In the genomic region with DNA sequence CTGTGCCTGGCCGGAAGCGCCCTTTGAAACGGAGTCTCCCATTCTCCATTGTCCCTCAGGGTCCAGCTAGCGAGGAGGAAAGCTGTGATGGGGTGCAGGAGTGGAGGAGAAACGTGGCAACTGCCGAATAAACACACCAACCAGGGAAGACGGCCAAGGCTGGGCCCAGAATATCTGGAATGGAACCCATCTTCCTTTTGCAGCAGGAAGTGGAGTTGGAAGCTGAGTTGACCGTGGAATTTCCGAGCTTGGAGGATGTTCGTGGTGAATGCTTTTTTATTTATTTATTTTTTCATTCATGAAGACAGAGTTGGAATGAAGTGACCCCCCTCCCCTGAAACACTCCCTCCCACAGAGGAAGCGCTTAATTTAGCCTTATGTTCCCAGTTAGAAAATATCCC, we compare ENCODE assay signal across 13 cellular contexts.
"Had no signal": no experiment of that assay in that cellular context is flagged by ENCODE, and none has a peak within 500 bp of the region (broad histone marks: within the 10 kb centered on the region; RNA-seq: fewer than 3 reads in every experiment).

No MANE protein-coding gene starts in this region.

- H3K9me3 ChIP-seq: esophagus muscularis mucosa, left lung, transverse colon had no signal

- H3K4me1 ChIP-seq: left lung, transverse colon had no signal

- H3K4me3 ChIP-seq: esophagus muscularis mucosa, left lung, transverse colon had no signal

- H3K27me3 ChIP-seq: left lung, transverse colon had no signal

- H3K36me3 ChIP-seq: esophagus muscularis mucosa, left lung, transverse colon had no signal

- H3K27ac ChIP-seq: esophagus muscularis mucosa, left lung, transverse colon had no signal

- DNase-seq: activated CD4-positive, alpha-beta T cell treated with anti-CD3 and anti-CD28 coated beads, Interleukin-2, amount 50 U/mL, for 4 hours; activated effector memory CD4-positive, alpha-beta T cell treated with anti-CD3 and anti-CD28 coated beads, Interleukin-2, amount 50 U/mL, for 16 hours; activated T-cell treated with anti-CD3 and anti-CD28 coated beads, Interleukin-2, amount 50 U/mL, for 1 hour; amygdala; foreskin melanocyte; left lung; midbrain; naive B cell; stimulated activated CD4-positive, alpha-beta T cell treated with anti-CD3 and anti-CD28 coated beads, Interleukin-2, amount 100 ng/mL, for 24 hours; stimulated activated naive B cell treated with anti-CD40 and anti-IgM and Interleukin-4, amounts not matched to agents 10 μg/mL and 1 μg/mL and 100 μg/mL, for 72 hours; substantia nigra; transverse colon had no signal
